8 cellular contexts compared by ENCODE assay signal in the genomic region with DNA sequence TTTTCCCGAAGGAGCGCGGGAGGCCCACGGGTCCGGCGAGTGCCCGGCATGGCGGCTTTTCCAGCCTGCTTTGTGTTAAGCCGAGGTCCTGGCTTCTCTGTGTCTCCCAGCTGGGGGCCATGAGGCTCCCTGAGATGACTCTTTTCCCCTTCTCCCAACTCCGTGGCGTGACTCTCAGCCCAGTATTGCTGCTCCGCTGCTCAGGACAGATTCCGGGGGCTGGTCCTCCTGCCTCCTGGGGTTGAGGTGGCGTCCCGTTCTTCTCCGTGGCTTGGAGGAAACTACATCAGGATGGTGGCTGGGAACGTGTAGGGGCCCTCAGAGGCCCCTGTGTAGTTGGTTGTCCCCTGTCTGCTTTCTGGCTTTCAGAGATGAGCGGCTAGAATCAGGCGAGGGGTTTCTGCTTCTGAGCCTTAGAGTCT. TPM values are rescaled to one million over a fixed set of nuclear protein-coding genes. Genes with fewer than 3 reads are reported as not detected.
DNase-seq lines count a peak whose midpoint lies in the region; ATAC-seq lines count a peak whose summit lies in the region.

No MANE protein-coding gene starts in this region.

- H3K27ac ChIP-seq in iPS-18a (ENCODE audit: low read length) = no peak overlapping the region

- H3K27ac Mint-ChIP-seq in T-helper 1 cell treated with Interleukin-12 subunit alpha and Interleukin-12 subunit beta and Interleukin-4 antibody, amounts not matched to agents 30 μg/mL and 1 μg/mL, for 36 hours = no peak overlapping the region
- no peak overlapping the region for H3K27ac Mint-ChIP-seq in activated T-helper 17 cell treated with anti-CD3 and anti-CD28 coated beads, Interleukin-2, amount 50 U/mL, for 72 hours
- no peak overlapping the region for H3K27ac Mint-ChIP-seq in stimulated activated naive B cell treated with anti-CD40 and anti-IgM and Interleukin-4, amounts not matched to agents 10 μg/mL and 1 μg/mL and 100 μg/mL, for 72 hours

- peaks cover 36% of the 10 kb centered on the region for H3K36me3 ChIP-seq in iPS-18a (ENCODE audit: control insufficient read depth, low read depth, low read length)

- peaks cover 2% of the 10 kb centered on the region for H3K36me3 Mint-ChIP-seq in T-helper 1 cell treated with Interleukin-12 subunit alpha and Interleukin-12 subunit beta and Interleukin-4 antibody, amounts not matched to agents 30 μg/mL and 1 μg/mL, for 36 hours (ENCODE audit: low read depth)
- H3K36me3 Mint-ChIP-seq in activated T-helper 17 cell treated with anti-CD3 and anti-CD28 coated beads, Interleukin-2, amount 50 U/mL, for 72 hours (ENCODE audit: low read depth) = peaks cover 15% of the 10 kb centered on the region
- H3K36me3 Mint-ChIP-seq in stimulated activated naive B cell treated with anti-CD40 and anti-IgM and Interleukin-4, amounts not matched to agents 10 μg/mL and 1 μg/mL and 100 μg/mL, for 72 hours = peaks cover 16 to 23% of the 10 kb centered on the region in 2 donors

- no peak for DNase-seq in T-helper 1 cell
- no peak for DNase-seq in stimulated activated naive B cell treated with anti-CD40 and anti-IgM and Interleukin-4, amounts not matched to agents 10 μg/mL and 1 μg/mL and 100 μg/mL, for 72 hours
- DNase-seq in SK-N-DZ (ENCODE audit: low spot score) = no peak
- DNase-seq in stimulated activated naive CD4-positive, alpha-beta T cell (lab: John Stamatoyannopoulos, UW) = no peak

- no peak for ATAC-seq in activated T-helper 17 cell treated with anti-CD3 and anti-CD28 coated beads, Interleukin-2, amount 50 U/mL, for 72 hours (replicated peaks)
- ATAC-seq in stimulated activated naive B cell treated with anti-CD40 and anti-IgM and Interleukin-4, amounts not matched to agents 10 μg/mL and 1 μg/mL and 100 μg/mL, for 72 hours (replicated peaks) = no peak
- no peak for ATAC-seq in GM21526 (IDR thresholded peaks at IDR 0.05; ENCODE audit: low FRiP score, unreplicated experiment)

- H3K9me3 Mint-ChIP-seq in T-helper 1 cell treated with Interleukin-12 subunit alpha and Interleukin-12 subunit beta and Interleukin-4 antibody, amounts not matched to agents 30 μg/mL and 1 μg/mL, for 36 hours = no peaks in the 10 kb centered on the region
- no peaks in the 10 kb centered on the region for H3K9me3 Mint-ChIP-seq in activated T-helper 17 cell treated with anti-CD3 and anti-CD28 coated beads, Interleukin-2, amount 50 U/mL, for 72 hours
- H3K9me3 Mint-ChIP-seq in stimulated activated naive B cell treated with anti-CD40 and anti-IgM and Interleukin-4, amounts not matched to agents 10 μg/mL and 1 μg/mL and 100 μg/mL, for 72 hours = no peaks in the 10 kb centered on the region

- peak overlapping the region; percentile 70 for H3K4me3 Mint-ChIP-seq in T-helper 1 cell treated with Interleukin-12 subunit alpha and Interleukin-12 subunit beta and Interleukin-4 antibody, amounts not matched to agents 30 μg/mL and 1 μg/mL, for 36 hours
- H3K4me3 Mint-ChIP-seq in activated T-helper 17 cell treated with anti-CD3 and anti-CD28 coated beads, Interleukin-2, amount 50 U/mL, for 72 hours = peak overlapping the region; percentile 61
- H3K4me3 Mint-ChIP-seq in stimulated activated naive B cell treated with anti-CD40 and anti-IgM and Interleukin-4, amounts not matched to agents 10 μg/mL and 1 μg/mL and 100 μg/mL, for 72 hours = peak overlapping the region; percentile 77 to 91

- H3K9me3 ChIP-seq in iPS-18a (ENCODE audit: control insufficient read depth, low read depth, low read length) = no peaks in the 10 kb centered on the region

- peak overlapping the region; percentile 62 for H3K9ac ChIP-seq in iPS-18a (ENCODE audit: low read length)

- peaks cover 8% of the 10 kb centered on the region for H3K4me1 Mint-ChIP-seq in T-helper 1 cell treated with Interleukin-12 subunit alpha and Interleukin-12 subunit beta and Interleukin-4 antibody, amounts not matched to agents 30 μg/mL and 1 μg/mL, for 36 hours (ENCODE audit: low read depth)
- H3K4me1 Mint-ChIP-seq in activated T-helper 17 cell treated with anti-CD3 and anti-CD28 coated beads, Interleukin-2, amount 50 U/mL, for 72 hours = no peaks in the 10 kb centered on the region
- H3K4me1 Mint-ChIP-seq in stimulated activated naive B cell treated with anti-CD40 and anti-IgM and Interleukin-4, amounts not matched to agents 10 μg/mL and 1 μg/mL and 100 μg/mL, for 72 hours = peaks cover 19 to 35% of the 10 kb centered on the region in 2 donors

- H3K4me3 ChIP-seq in iPS-18a (ENCODE audit: low read length) = peak overlapping the region; percentile 85

- no peaks in the 10 kb centered on the region for H3K27me3 ChIP-seq in iPS-18a (ENCODE audit: control insufficient read depth, insufficient read depth, low read length)

- H3K27me3 Mint-ChIP-seq in T-helper 1 cell treated with Interleukin-12 subunit alpha and Interleukin-12 subunit beta and Interleukin-4 antibody, amounts not matched to agents 30 μg/mL and 1 μg/mL, for 36 hours (ENCODE audit: low read depth) = no peaks in the 10 kb centered on the region
- no peaks in the 10 kb centered on the region for H3K27me3 Mint-ChIP-seq in activated T-helper 17 cell treated with anti-CD3 and anti-CD28 coated beads, Interleukin-2, amount 50 U/mL, for 72 hours
- H3K27me3 Mint-ChIP-seq in stimulated activated naive B cell treated with anti-CD40 and anti-IgM and Interleukin-4, amounts not matched to agents 10 μg/mL and 1 μg/mL and 100 μg/mL, for 72 hours = no peaks in the 10 kb centered on the region

- no peaks in the 10 kb centered on the region for H3K4me1 ChIP-seq in iPS-18a (ENCODE audit: control insufficient read depth, low read depth, low read length)

RNA-seq across cellular contexts. Expression of a gene that starts 1.0 kb away (rescaled TPM):
- 10 to 100 TPM; 46.2 to 97.2 TPM for total RNA-seq in activated T-helper 17 cell treated with anti-CD3 and anti-CD28 coated beads, Interleukin-2, amount 50 U/mL, for 72 hours
- polyA plus RNA-seq in SK-N-DZ (2014; cell fraction: cytosol; rRNA removed) = 238 and 245 TPM in 2 replicates
- polyA plus RNA-seq in SK-N-DZ (2014; cell fraction: nucleus; rRNA removed) = 461 and 512 TPM in 2 replicates

RNA-seq across cellular contexts. Expression of a gene that starts 1.0 kb away (rescaled TPM):
- total RNA-seq in activated T-helper 17 cell treated with anti-CD3 and anti-CD28 coated beads, Interleukin-2, amount 50 U/mL, for 72 hours = 10 to 100 TPM; 21.1 to 25.2 TPM
- 65.1 and 71.9 TPM in 2 replicates for polyA plus RNA-seq in SK-N-DZ (2014; cell fraction: cytosol; rRNA removed)
- 471 and 495 TPM in 2 replicates for polyA plus RNA-seq in SK-N-DZ (2014; cell fraction: nucleus; rRNA removed)

RNA-seq across cellular contexts. Expression of a gene that starts 13.0 kb away (rescaled TPM):
- 100 to 1,000 TPM in 1 of 2 donors, 10 to 100 TPM in 1; 59.7 to 129 TPM for total RNA-seq in activated T-helper 17 cell treated with anti-CD3 and anti-CD28 coated beads, Interleukin-2, amount 50 U/mL, for 72 hours
- polyA plus RNA-seq in SK-N-DZ (2014; cell fraction: cytosol; rRNA removed) = 139 and 158 TPM in 2 replicates
- 1,140 and 1,180 TPM in 2 replicates for polyA plus RNA-seq in SK-N-DZ (2014; cell fraction: nucleus; rRNA removed)

RNA-seq across cellular contexts. Expression of a gene that starts 15.2 kb away (rescaled TPM):
- 10 to 100 TPM; 63.1 to 91.0 TPM for total RNA-seq in activated T-helper 17 cell treated with anti-CD3 and anti-CD28 coated beads, Interleukin-2, amount 50 U/mL, for 72 hours
- 228 and 312 TPM in 2 replicates for polyA plus RNA-seq in SK-N-DZ (2014; cell fraction: cytosol; rRNA removed)
- polyA plus RNA-seq in SK-N-DZ (2014; cell fraction: nucleus; rRNA removed) = 357 and 359 TPM in 2 replicates

RNA-seq across cellular contexts. Expression of a gene that starts 21.2 kb away (rescaled TPM):
- total RNA-seq in activated T-helper 17 cell treated with anti-CD3 and anti-CD28 coated beads, Interleukin-2, amount 50 U/mL, for 72 hours = 1 to 10 TPM; 6.6 to 7.7 TPM
- polyA plus RNA-seq in SK-N-DZ (2014; cell fraction: cytosol; rRNA removed) = 207 and 236 TPM in 2 replicates
- polyA plus RNA-seq in SK-N-DZ (2014; cell fraction: nucleus; rRNA removed) = 474 and 522 TPM in 2 replicates
